16 cellular contexts compared by ENCODE assay signal in genomic region chr9:15311607-15312006, GRCh38.
"Had no signal": no experiment of that assay in that cellular context is flagged by ENCODE, and none has a peak within 500 bp of the region (broad histone marks: within the 10 kb centered on the region; RNA-seq: fewer than 3 reads in every experiment).

No MANE protein-coding gene starts in this region.

- H3K9me3 ChIP-seq: sigmoid colon, suprapubic skin, upper lobe of right lung had no signal

- H3K79me2 ChIP-seq: hepatocyte had no signal

- H3K4me3 ChIP-seq: coronary artery, hepatocyte, sigmoid colon, suprapubic skin, upper lobe of right lung had no signal

- H3K27ac Mint-ChIP-seq: activated CD4-positive, alpha-beta memory T cell treated with anti-CD3 and anti-CD28 coated beads for 36 hours; activated T-helper 17 cell treated with anti-CD3 and anti-CD28 coated beads, Interleukin-2, amount 50 U/mL, for 72 hours had no signal

- FAIRE-seq: TTC549 had no signal

- H3K4me2 ChIP-seq: hepatocyte had no signal

- DNase-seq: activated CD4-positive, alpha-beta memory T cell treated with anti-CD3 and anti-CD28 coated beads for 36 hours; activated CD4-positive, CD25-positive, alpha-beta regulatory T cell; activated CD8-positive, alpha-beta memory T cell treated with anti-CD3 and anti-CD28 coated beads, Interleukin-2, amount 50 U/mL, for 4 hours; caudate nucleus; effector CD8-positive, alpha-beta T cell; left ventricle myocardium superior; mesenchymal stem cell; sigmoid colon; stimulated activated CD4-positive, alpha-beta T cell treated with anti-CD3 and anti-CD28 coated beads, Interleukin-12 subunit alpha, Interleukin-12 subunit beta, amount 100 ng/mL, for 4 hours; stimulated activated naive CD8-positive, alpha-beta T cell treated with anti-CD3 and anti-CD28 coated beads, Interleukin-15, Interleukin-2, amounts not matched to agents 100 U/mL and 50 U/mL, for 24 hours; upper lobe of right lung had no signal

- H3K36me3 ChIP-seq: sigmoid colon, suprapubic skin, upper lobe of right lung had no signal

- H3K27ac ChIP-seq: coronary artery, hepatocyte, sigmoid colon, suprapubic skin, upper lobe of right lung had no signal

- H3K9me3 Mint-ChIP-seq: activated T-helper 17 cell treated with anti-CD3 and anti-CD28 coated beads, Interleukin-2, amount 50 U/mL, for 72 hours had no signal

- ATAC-seq: activated T-helper 17 cell treated with anti-CD3 and anti-CD28 coated beads, Interleukin-2, amount 50 U/mL, for 72 hours; left ventricle myocardium superior; stimulated activated naive CD8-positive, alpha-beta T cell treated with anti-CD3 and anti-CD28 coated beads, Interleukin-15, Interleukin-2, amounts not matched to agents 100 U/mL and 50 U/mL, for 24 hours; upper lobe of right lung had no signal

- H3K27me3 ChIP-seq: hepatocyte, sigmoid colon, suprapubic skin, upper lobe of right lung had no signal

- H3K27me3 Mint-ChIP-seq: activated CD4-positive, alpha-beta memory T cell treated with anti-CD3 and anti-CD28 coated beads for 36 hours; activated T-helper 17 cell treated with anti-CD3 and anti-CD28 coated beads, Interleukin-2, amount 50 U/mL, for 72 hours had no signal

- H2AFZ ChIP-seq: hepatocyte had no signal

- H3K4me3 Mint-ChIP-seq: activated CD4-positive, alpha-beta memory T cell treated with anti-CD3 and anti-CD28 coated beads for 36 hours; activated T-helper 17 cell treated with anti-CD3 and anti-CD28 coated beads, Interleukin-2, amount 50 U/mL, for 72 hours had no signal

- H3K4me1 ChIP-seq: upper lobe of right lung had no signal
